ENCODE assay signal across 8 cellular contexts in the genomic region with DNA sequence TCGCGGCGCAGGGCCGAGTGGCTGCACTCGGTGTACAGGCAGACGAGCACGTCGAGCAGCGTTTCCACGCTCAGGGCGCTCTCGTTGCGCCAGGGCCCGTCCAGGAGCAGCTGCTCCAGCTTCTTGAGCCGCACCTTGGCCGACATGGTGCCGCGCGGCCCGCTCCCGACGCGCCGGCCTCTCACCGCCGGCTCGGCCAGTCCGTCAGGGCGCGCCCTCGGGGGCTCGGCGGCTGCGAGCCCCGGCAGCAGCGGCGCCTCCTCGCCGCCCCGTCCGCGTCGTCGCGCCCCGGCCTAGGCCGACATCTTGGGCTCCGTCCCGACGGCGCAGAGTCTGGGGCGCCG. TPM values are rescaled to one million over a fixed set of nuclear protein-coding genes. Genes with fewer than 3 reads are reported as not detected.
DNase-seq lines count a peak whose midpoint lies in the region; TF ChIP-seq lines count a peak whose summit lies in the region.

No MANE protein-coding gene starts in this region.

- DNase-seq in AG09309 (ENCODE audit: low read depth) = no peak
- DNase-seq in H7 = no peak
- peak in 3 of 7 donors; percentile 46 to 68 (median 55) for DNase-seq in adrenal gland
- peak; percentile 44 for DNase-seq in iris pigment epithelial cell (ENCODE audit: low read depth)
- no peak for DNase-seq in NCI-H2227 treated with DMSO at 0.1 percent for 48 hours (lab: John Stamatoyannopoulos, UW)
- no peak for DNase-seq in stimulated activated CD4-positive, alpha-beta T cell treated with anti-CD3 and anti-CD28 coated beads, Interleukin-12 subunit alpha, Interleukin-12 subunit beta, amount 100 ng/mL, for 4 hours
- no peak for DNase-seq in stimulated activated CD8-positive, alpha-beta memory T cell treated with anti-CD3 and anti-CD28 coated beads, Interleukin-4, amount 100 ng/mL, for 48 hours

- intact Hi-C loops in adrenal gland (cut with DNase I) = no loop called here

- H3K9me3 ChIP-seq in adrenal gland (replicated peaks in 1 of 3) (no peaks in the 10 kb centered on the region), stomach smooth muscle (ENCODE audit: control insufficient read depth in 2 of 2, low read length in 2 of 2) (no peaks in the 10 kb centered on the region)

- no peak for TF ChIP-seq CTCF in AG09309 (IDR thresholded peaks at IDR 0.05; ENCODE audit: control insufficient read depth, insufficient read depth, low read depth, low read length, missing control alignments)
- TF ChIP-seq CTCF in adrenal gland (IDR thresholded peaks at IDR 0.05) = no peak

- H3K4me3 ChIP-seq in AG09309 (ENCODE audit: control insufficient read depth, low read depth, low read length) = peak overlapping the region; percentile 80
- H3K4me3 ChIP-seq in H7 (ENCODE audit: insufficient read depth, low read depth, low read length) = peak overlapping the region; percentile 97
- H3K4me3 ChIP-seq in adrenal gland = peak overlapping the region in 2 of 4 donors; percentile 70 to 85
- peak overlapping the region; percentile 76 to 87 for H3K4me3 ChIP-seq in stomach smooth muscle (ENCODE audit: low read length in 2 of 2)

- H3K9ac ChIP-seq in stomach smooth muscle (ENCODE audit: low read length in 2 of 2) = peak overlapping the region; percentile 66 to 78

- peak overlapping the region; percentile 60 to 99 (median 89) for H3K27ac ChIP-seq in adrenal gland
- H3K27ac ChIP-seq in stomach smooth muscle (ENCODE audit: low read length) = peak overlapping the region; percentile 55

- peaks cover 27 to 35% of the 10 kb centered on the region in 2 donors for H3K4me1 ChIP-seq in adrenal gland (replicated peaks in 1 of 2)
- peaks cover 29% of the 10 kb centered on the region for H3K4me1 ChIP-seq in stomach smooth muscle (ENCODE audit: control insufficient read depth, insufficient read depth, low read length)

- TF ChIP-seq POLR2A in adrenal gland (IDR thresholded peaks at IDR 0.05) = no peak

- H3K27me3 ChIP-seq in H7 (ENCODE audit: control insufficient read depth, insufficient read depth, low read length) = no peaks in the 10 kb centered on the region
- no peaks in the 10 kb centered on the region for H3K27me3 ChIP-seq in adrenal gland
- no peaks in the 10 kb centered on the region for H3K27me3 ChIP-seq in stomach smooth muscle (ENCODE audit: control insufficient read depth in 1 of 2, insufficient read depth in 2 of 2, low read length in 2 of 2)

- no peaks in the 10 kb centered on the region for H3K36me3 ChIP-seq in H7 (replicated peaks; ENCODE audit: control insufficient read depth, insufficient read depth, low read length)
- H3K36me3 ChIP-seq in adrenal gland (replicated peaks in 1 of 2) = no peaks in the 10 kb centered on the region
- no peaks in the 10 kb centered on the region for H3K36me3 ChIP-seq in stomach smooth muscle (ENCODE audit: control insufficient read depth in 2 of 2, insufficient read depth in 2 of 2, low read length in 2 of 2)

- WGBS in adrenal gland, 4 donors = 0 to 1% (median 0%) methylated on average over 15 to 51 of the region's 53 CpGs

RNA-seq across cellular contexts. Expression of a gene that starts 0.3 kb away (rescaled TPM):
- 56.1 and 59.8 TPM in 2 replicates for total RNA-seq in H7 (2014; rRNA removed; shearing (Covaris generic))
- total RNA-seq in adrenal gland = 100 to 1,000 TPM in 1 of 8 donors, 10 to 100 TPM in 7; 71.2 to 108 (median 79.7) TPM
- 10 to 100 TPM; 41.1 to 64.4 (median 49.9) TPM for polyA plus RNA-seq in adrenal gland

RNA-seq across cellular contexts. Expression of a gene that starts 27.0 kb away (rescaled TPM):
- total RNA-seq in H7 (2014; rRNA removed; shearing (Covaris generic)) = not detected in 2 replicates
- not detected for total RNA-seq in adrenal gland
- polyA plus RNA-seq in adrenal gland = not detected

RNA-seq across cellular contexts. Expression of a gene that starts 37.5 kb away (rescaled TPM):
- total RNA-seq in H7 (2014; rRNA removed; shearing (Covaris generic)) = 0.21 TPM in 1 of 2 replicates, not detected in the other
- 1 to 10 TPM in 4 of 8 donors, under 1 TPM in 4; 0.12 to 2.0 (median 1.3) TPM for total RNA-seq in adrenal gland
- polyA plus RNA-seq in adrenal gland = 1 to 10 TPM in 2 of 3 donors, not detected in 1; 3.1 to 4.3 TPM
